ENCODE assay signal across 21 cellular contexts in genomic region chr12:67937822-67938221, GRCh38. TPM values are rescaled to one million over a fixed set of nuclear protein-coding genes. Genes with fewer than 3 reads are reported as not detected.
A peak's percentile ranks its signal among the peaks of the same experiment; 100 is the strongest.
DNase-seq lines count a peak whose midpoint lies in the region; ATAC-seq lines count a peak whose summit lies in the region.
"Had no signal": no experiment of that assay in that cellular context is flagged by ENCODE, and none has a peak within 500 bp of the region (broad histone marks: within the 10 kb centered on the region; RNA-seq: fewer than 3 reads in every experiment).

No MANE protein-coding gene starts in this region.

- no peaks in the 10 kb centered on the region for H3K4me1 Mint-ChIP-seq in activated naive CD4-positive, alpha-beta T cell treated with anti-CD3 and anti-CD28 coated beads for 36 hours (ENCODE audit: low read depth)
- H3K4me1 Mint-ChIP-seq in T-cell, result peaks cover 0 to 2% (median under 1%) of the 10 kb centered on the region in 3 donors

- H3K36me3 Mint-ChIP-seq in activated naive CD4-positive, alpha-beta T cell treated with anti-CD3 and anti-CD28 coated beads for 36 hours (ENCODE audit: low read depth), result no peaks in the 10 kb centered on the region
- H3K36me3 Mint-ChIP-seq in T-cell, result no peaks in the 10 kb centered on the region

- no peaks in the 10 kb centered on the region for H3K9me3 Mint-ChIP-seq in activated naive CD4-positive, alpha-beta T cell treated with anti-CD3 and anti-CD28 coated beads for 36 hours
- H3K9me3 Mint-ChIP-seq in T-cell, result no peaks in the 10 kb centered on the region
- H3K9me3 Mint-ChIP-seq: nephron progenitor cell had no signal

- DNase-seq in activated naive CD4-positive, alpha-beta T cell treated with anti-CD3 and anti-CD28 coated beads for 36 hours, result peak; percentile 12
- DNase-seq in activated naive CD4-positive, alpha-beta T cell treated with Interleukin-2 at 50 U/mL for 16 hours, result no peak
- peak; percentile 84 for DNase-seq in NCI-H2107 treated with DMSO at 0.1 percent for 48 hours (lab: John Stamatoyannopoulos, UW; ENCODE audit: unreplicated experiment)
- DNase-seq in T-cell, result peak in 9 of 34 experiments; percentile 0 to 17 (median 2)
- DNase-seq in NCI-H2171 treated with DMSO at 0.1 percent for 48 hours (lab: John Stamatoyannopoulos, UW), result no peak
- DNase-seq in left cardiac atrium, result no peak
- no peak for DNase-seq in T-helper 2 cell
- DNase-seq: ACHN; activated CD4-positive, alpha-beta T cell treated with anti-CD3 and anti-CD28 coated beads for 48 hours; activated naive CD4-positive, alpha-beta T cell treated with anti-CD3 and anti-CD28 coated beads, Interleukin-2, amount 50 U/mL, for 16 hours; activated T-cell treated with anti-CD3 and anti-CD28 coated beads, Interleukin-2, amount 50 U/mL, for 48 hours; amygdala; EL; NCI-H1436 treated with DMSO at 0.1 percent for 48 hours; NCI-H226; nephron progenitor cell; pancreas; substantia nigra had no signal

- ATAC-seq in T-cell (replicated peaks in 1 of 4), result peak in 3 of 4 experiments; percentile 31 to 49 (median 44)
- ATAC-seq in left cardiac atrium, result no peak
- ATAC-seq in HG02885 (IDR thresholded peaks at IDR 0.05; ENCODE audit: poor library complexity, unreplicated experiment), result no peak
- ATAC-seq: pancreas had no signal

- H3K27ac Mint-ChIP-seq in activated naive CD4-positive, alpha-beta T cell treated with anti-CD3 and anti-CD28 coated beads for 36 hours, result no peak overlapping the region
- H3K27ac Mint-ChIP-seq in T-cell, result no peak overlapping the region
- H3K27ac Mint-ChIP-seq: nephron progenitor cell had no signal

- POLR2A ChIA-PET in T-cell (lab: Charles Lee), result interaction anchor here in 1 of 2 donors (0.7 kb wide), 1 partner anchor 1204 kb away, joined by 3 read pairs; no protein-coding TSS in a partner anchor

- CTCF ChIA-PET in activated naive CD4-positive, alpha-beta T cell treated with anti-CD3 and anti-CD28 coated beads for 36 hours (lab: Charles Lee), result interaction anchor here (2.4 kb wide), 1 partner anchor 582 kb away, joined by 15 read pairs; no protein-coding TSS in a partner anchor
- CTCF ChIA-PET in T-cell (lab: Charles Lee), result interaction anchor here (0.6 to 6.6 kb wide), 4 partner anchors 9 to 583 kb away, joined by 3 to 257 read pairs (median 11); no protein-coding TSS in a partner anchor

- peaks cover 3% of the 10 kb centered on the region for H3K27me3 Mint-ChIP-seq in activated naive CD4-positive, alpha-beta T cell treated with anti-CD3 and anti-CD28 coated beads for 36 hours (ENCODE audit: low read depth)
- peaks cover 0 to 5% of the 10 kb centered on the region in 2 donors for H3K27me3 Mint-ChIP-seq in T-cell

- no peak overlapping the region for H3K4me3 Mint-ChIP-seq in activated naive CD4-positive, alpha-beta T cell treated with anti-CD3 and anti-CD28 coated beads for 36 hours
- H3K4me3 Mint-ChIP-seq in T-cell, result no peak overlapping the region
- H3K4me3 Mint-ChIP-seq: nephron progenitor cell had no signal

- intact Hi-C loops in activated naive CD4-positive, alpha-beta T cell treated with anti-CD3 and anti-CD28 coated beads for 36 hours (cut with micrococcal nuclease), result no loop called here
- intact Hi-C loops in left cardiac atrium (cut with DNase I), result no loop called here

RNA-seq across cellular contexts. Expression of gene IFNG-AS1, which starts 51.4 kb away (rescaled TPM):
- 1 to 10 TPM; 1.2 TPM for total RNA-seq in activated naive CD4-positive, alpha-beta T cell treated with anti-CD3 and anti-CD28 coated beads for 36 hours
- 1 to 10 TPM; 1.2 to 6.2 (median 3.3) TPM for total RNA-seq in T-cell
- 1 to 10 TPM in 1 of 2 donors, under 1 TPM in 1; 0.15 to 1.0 TPM for total RNA-seq in left cardiac atrium
- total RNA-seq: MCF 10A; T-helper 2 cell treated with Interferon-gamma antibody and Interleukin-4, amounts not matched to agents 100 ng/mL and 5 ng/mL, for 36 hours had no signal

Comparison
In these comparisons a context has a peak if more than half of its experiments do, and no peak if none do; other contexts are left out.
1. DNase-seq: peak in activated naive CD4-positive, alpha-beta T cell treated with anti-CD3 and anti-CD28 coated beads for 36 hours (single experiment) and NCI-H2107 treated with DMSO at 0.1 percent for 48 hours (single experiment); none in activated naive CD4-positive, alpha-beta T cell treated with Interleukin-2 at 50 U/mL for 16 hours (single experiment), NCI-H2171 treated with DMSO at 0.1 percent for 48 hours (single experiment), left cardiac atrium (single experiment) and T-helper 2 cell (0 of 5).
2. ATAC-seq: peak in T-cell (3 of 4); none in left cardiac atrium (0 of 2) and HG02885 (single experiment).